Comparison of ENCODE assay signal across 20 cellular contexts in the genomic region with DNA sequence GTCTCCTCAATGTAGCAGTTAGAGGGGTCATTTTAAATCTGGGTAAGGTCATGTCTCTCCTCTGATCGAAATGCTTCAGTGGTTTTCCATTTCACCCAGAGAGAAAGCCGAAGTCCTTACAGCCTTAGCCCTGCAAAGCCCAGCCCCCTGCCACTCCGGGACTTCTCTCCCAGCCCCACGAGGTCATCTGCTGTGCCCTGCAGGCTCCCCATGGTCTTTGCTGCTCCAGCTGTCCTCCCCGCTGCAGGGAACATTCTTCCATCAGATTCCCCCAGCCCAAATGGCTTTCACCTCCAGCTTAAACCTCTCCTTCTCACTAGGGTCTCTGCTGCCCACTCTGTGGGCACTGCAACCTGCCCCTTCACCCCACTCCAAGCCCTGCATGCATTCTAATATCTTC.
"Had no signal": no experiment of that assay in that cellular context is flagged by ENCODE, and none has a peak within 500 bp of the region (broad histone marks: within the 10 kb centered on the region; RNA-seq: fewer than 3 reads in every experiment).

No MANE protein-coding gene starts in this region.

- H3K27ac ChIP-seq: PC-9, Peyer's patch, SJCRH30 had no signal

- H3K36me3 ChIP-seq: Peyer's patch, SJCRH30 had no signal

- H3K4me3 ChIP-seq: PC-9, Peyer's patch, SJCRH30 had no signal

- H2AFZ ChIP-seq: PC-9 had no signal

- H3K9me3 ChIP-seq: Peyer's patch, SJCRH30 had no signal

- DNase-seq: KBM-7; MV-4-11; NCI-H1048; NCI-H1105; NCI-H1417; NCI-H1436 treated with DMSO at 0.1 percent for 48 hours; NCI-H1694; NCI-H1930; NCI-H2081; NCI-H2107; NCI-H2227 treated with DMSO at 0.1 percent for 48 hours; NCI-H524; NCI-H526 treated with DMSO at 0.1 percent for 48 hours; NCI-H774; NK-92 treated with Interleukin-12 subunit alpha and Interleukin-12 subunit beta, amount 100 ng/mL, for 24 hours; OCI-M1; PC-9; Peyer's patch; SHP77 treated with DMSO at 0.1 percent for 48 hours; SJCRH30 had no signal

- H3K4me2 ChIP-seq: PC-9 had no signal

- H3K4me1 ChIP-seq: Peyer's patch, SJCRH30 had no signal

- H3K27me3 ChIP-seq: Peyer's patch had no signal
